ENCODE assay signal across 9 cellular contexts in genomic region chr18:59950215-59950944, GRCh38.
DNase-seq lines count a peak whose midpoint lies in the region; ATAC-seq lines count a peak whose summit lies in the region.
"Had no signal": no experiment of that assay in that cellular context is flagged by ENCODE, and none has a peak within 500 bp of the region (broad histone marks: within the 10 kb centered on the region; RNA-seq: fewer than 3 reads in every experiment).

No MANE protein-coding gene starts in this region.

- peak; percentile 79 for ATAC-seq in GM19372 (IDR thresholded peaks at IDR 0.05; ENCODE audit: low read depth, unreplicated experiment)
- ATAC-seq in HG03378 (IDR thresholded peaks at IDR 0.05; ENCODE audit: unreplicated experiment), result peak; percentile 40
- ATAC-seq: upper lobe of right lung had no signal

- H3K9me3 ChIP-seq in adipocyte (ENCODE audit: control insufficient read depth, low read length), result no peaks in the 10 kb centered on the region
- H3K9me3 ChIP-seq: upper lobe of right lung had no signal

- H3K36me3 ChIP-seq in adipocyte (ENCODE audit: control insufficient read depth, insufficient read depth, low read length, severe bottlenecking), result no peaks in the 10 kb centered on the region
- H3K36me3 ChIP-seq: upper lobe of right lung had no signal

- no peaks in the 10 kb centered on the region for H3K27me3 ChIP-seq in adipocyte (replicated peaks; ENCODE audit: control insufficient read depth, insufficient read depth, low read length)
- H3K27me3 ChIP-seq: upper lobe of right lung had no signal

- DNase-seq in ELR (ENCODE audit: low read depth) (peak; percentile 23), adipocyte (ENCODE audit: low read depth) (peak; percentile 28), NCI-H128 (lab: John Stamatoyannopoulos, UW; ENCODE audit: unreplicated experiment) (no peak), NCI-H2227 treated with DMSO at 0.1 percent for 48 hours (lab: John Stamatoyannopoulos, UW) (no peak), caudate nucleus (lab: John Stamatoyannopoulos, UW) (no peak), medulla oblongata (ENCODE audit: extremely low spot score) (no peak)
- DNase-seq: upper lobe of right lung had no signal

- H3K27ac ChIP-seq in caudate nucleus (ENCODE audit: low read depth, low read length), result no peak overlapping the region
- H3K27ac ChIP-seq: upper lobe of right lung had no signal

- peak overlapping the region; percentile 44 for H3K4me3 ChIP-seq in adipocyte (ENCODE audit: low read length)
- H3K4me3 ChIP-seq: upper lobe of right lung had no signal

- H3K9ac ChIP-seq in adipocyte (ENCODE audit: low read length), result peak overlapping the region; percentile 47

- peaks cover 55% of the 10 kb centered on the region for H3K4me1 ChIP-seq in adipocyte (ENCODE audit: control insufficient read depth, insufficient read depth, low read length)
- H3K4me1 ChIP-seq: upper lobe of right lung had no signal

Comparison
In these comparisons a context has a peak if more than half of its experiments do, and no peak if none do; other contexts are left out.
1. DNase-seq: peak in ELR (single experiment) and adipocyte (single experiment); none in NCI-H128 (single experiment), NCI-H2227 treated with DMSO at 0.1 percent for 48 hours (single experiment), caudate nucleus (0 of 61) and medulla oblongata (single experiment).